In genomic region chr3:130533247-130533646, GRCh38 we compare ENCODE assay signal across 26 cellular contexts. TPM values are rescaled to one million over a fixed set of nuclear protein-coding genes. Genes with fewer than 3 reads are reported as not detected.
"Had no signal": no experiment of that assay in that cellular context is flagged by ENCODE, and none has a peak within 500 bp of the region (broad histone marks: within the 10 kb centered on the region; RNA-seq: fewer than 3 reads in every experiment).

No MANE protein-coding gene starts in this region.

- H3K27me3 ChIP-seq: stomach, suprapubic skin, testis, thyroid gland, tibial artery, tibial nerve, transverse colon, upper lobe of left lung, upper lobe of right lung, uterus, vagina had no signal

- H3K4me3 ChIP-seq: stomach, suprapubic skin, testis, thoracic aorta, thyroid gland, tibial artery, tibial nerve, transverse colon, upper lobe of left lung, upper lobe of right lung, uterus, vagina had no signal

- DNase-seq: stimulated activated CD4-positive, alpha-beta T cell treated with anti-CD3 and anti-CD28 coated beads, Interleukin-2, amount 100 ng/mL, for 48 hours; stimulated activated CD4-positive, alpha-beta T cell treated with anti-CD3 and anti-CD28 coated beads, Interleukin-4, amount 100 ng/mL, for 1 hour; stimulated activated CD4-positive, alpha-beta T cell treated with anti-CD3 and anti-CD28 coated beads, Interleukin-4, amount 100 ng/mL, for 24 hours; stimulated activated CD4-positive, alpha-beta T cell treated with anti-CD3 and anti-CD28 coated beads, Interleukin-4, amount 100 ng/mL, for 4 hours; stimulated activated CD8-positive, alpha-beta memory T cell treated with anti-CD3 and anti-CD28 coated beads, Interleukin-4, amount 100 ng/mL, for 48 hours; stimulated activated naive B cell treated with anti-CD40 and anti-IgM and Interleukin-4, amounts not matched to agents 10 μg/mL and 1 μg/mL and 100 μg/mL, for 72 hours; stimulated activated naive CD4-positive, alpha-beta T cell treated with Interleukin-2 at 50 U/mL for 16 hours; stimulated activated naive CD8-positive, alpha-beta T cell treated with anti-CD3 and anti-CD28 coated beads, Interleukin-15, amount 100 ng/mL, for 72 hours; stimulated activated naive CD8-positive, alpha-beta T cell treated with anti-CD3 and anti-CD28 coated beads, Interleukin-15, Interleukin-2, amounts not matched to agents 100 U/mL and 50 U/mL, for 24 hours; stomach; substantia nigra; testis; thyroid gland; tibial artery; transverse colon; trophoblast cell; upper lobe of left lung; upper lobe of right lung; uterus had no signal

- H3K9me3 ChIP-seq: stomach, suprapubic skin, testis, thoracic aorta, thyroid gland, tibial artery, tibial nerve, transverse colon, upper lobe of left lung, upper lobe of right lung, uterus, vagina had no signal

- H3K27ac ChIP-seq: stomach, suprapubic skin, testis, thoracic aorta, thyroid gland, tibial artery, tibial nerve, transverse colon, upper lobe of left lung, upper lobe of right lung, uterus, vagina had no signal

- FAIRE-seq: urothelium cell line had no signal

- H3K36me3 ChIP-seq: stomach, suprapubic skin, thoracic aorta, thyroid gland, tibial artery, tibial nerve, transverse colon, upper lobe of left lung, upper lobe of right lung, uterus, vagina had no signal

- H3K4me1 ChIP-seq: stomach, thyroid gland, tibial artery, transverse colon, upper lobe of left lung, upper lobe of right lung, uterus, vagina had no signal

- ATAC-seq: stimulated activated effector memory CD8-positive, alpha-beta T cell treated with anti-CD3 and anti-CD28 coated beads, Interleukin-12 subunit alpha, Interleukin-12 subunit beta, amount 100 ng/mL, for 72 hours; stimulated activated memory B cell treated with anti-CD40 and anti-IgM and Interleukin-4, amounts not matched to agents 10 μg/mL and 1 μg/mL and 100 μg/mL, for 72 hours; stimulated activated naive B cell treated with anti-CD40 and anti-IgM and Interleukin-4, amounts not matched to agents 10 μg/mL and 1 μg/mL and 100 μg/mL, for 72 hours; stimulated activated naive CD8-positive, alpha-beta T cell treated with anti-CD3 and anti-CD28 coated beads, Interleukin-15, amount 100 ng/mL, for 72 hours; stimulated activated naive CD8-positive, alpha-beta T cell treated with anti-CD3 and anti-CD28 coated beads, Interleukin-15, Interleukin-2, amounts not matched to agents 100 U/mL and 50 U/mL, for 24 hours; upper lobe of right lung had no signal

RNA-seq across cellular contexts. Expression of gene COL6A6, which starts 16.3 kb away (rescaled TPM):
- total RNA-seq: vagina had no signal
- polyA plus RNA-seq: stomach had no signal
